ENCODE assay signal across 18 cellular contexts in the genomic region with DNA sequence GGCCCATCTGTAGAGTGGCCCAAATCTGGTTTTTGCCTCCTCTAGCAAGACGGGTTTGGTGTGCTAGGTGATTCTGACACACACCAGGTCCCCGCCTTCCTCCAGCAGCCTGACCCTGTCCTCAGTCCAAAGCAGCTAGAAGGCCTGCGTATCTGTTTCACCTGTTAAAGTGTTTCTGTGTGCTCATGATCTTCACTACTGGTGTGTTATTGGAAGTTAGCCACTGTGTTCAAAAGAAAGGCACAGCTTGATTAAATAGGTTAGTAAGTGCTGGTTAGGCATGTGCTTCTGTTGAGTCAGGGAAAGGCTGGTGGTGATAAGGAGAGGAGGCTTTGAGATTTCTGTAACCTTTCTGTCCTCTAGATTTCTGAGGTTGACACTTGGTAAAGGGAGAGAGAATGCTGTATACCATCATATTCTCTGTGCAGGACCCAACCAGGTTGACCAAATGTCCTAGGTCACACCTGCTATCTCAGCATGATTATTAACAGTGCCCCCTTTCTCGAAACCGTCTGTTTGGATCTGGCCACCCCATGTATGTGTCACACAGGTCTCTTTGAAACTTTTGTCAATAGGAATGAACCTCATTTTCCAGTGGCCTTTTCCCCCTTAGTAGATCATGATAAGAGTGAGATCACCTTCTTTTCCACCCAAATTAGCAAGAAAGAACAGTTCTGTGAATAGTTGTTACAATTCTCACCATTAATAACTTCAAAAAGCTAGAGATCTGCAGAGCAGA. TPM values are rescaled to one million over a fixed set of nuclear protein-coding genes. Genes with fewer than 3 reads are reported as not detected.
A peak's percentile ranks its signal among the peaks of the same experiment; 100 is the strongest.
DNase-seq lines count a peak whose midpoint lies in the region; ATAC-seq and TF ChIP-seq lines count a peak whose summit lies in the region.
"Had no signal": no experiment of that assay in that cellular context is flagged by ENCODE, and none has a peak within 500 bp of the region (broad histone marks: within the 10 kb centered on the region; RNA-seq: fewer than 3 reads in every experiment).

No MANE protein-coding gene starts in this region.

- 87 to 91% methylated on average over 5 of the region's 5 CpGs for WGBS in testis, 2 donors

- DNase-seq in activated T-cell treated with anti-CD3 and anti-CD28 coated beads, Interleukin-2, amount 50 U/mL, for 24 hours, result no peak
- DNase-seq in activated T-cell treated with anti-CD3 and anti-CD28 coated beads, Interleukin-2, amount 50 U/mL, for 72 hours, result no peak
- DNase-seq in activated naive CD8-positive, alpha-beta T cell treated with anti-CD3 and anti-CD28 coated beads for 36 hours, result no peak
- DNase-seq in right atrium auricular region (ENCODE audit: low spot score), result no peak
- DNase-seq in testis, result no peak
- DNase-seq in NCI-H2107 treated with DMSO at 0.1 percent for 48 hours (lab: John Stamatoyannopoulos, UW; ENCODE audit: unreplicated experiment), result no peak
- no peak for DNase-seq in globus pallidus (ENCODE audit: low spot score)
- DNase-seq in T1000 (lab: John Stamatoyannopoulos, UW), result no peak
- DNase-seq: activated CD4-positive, alpha-beta T cell treated with anti-CD3 and anti-CD28 coated beads, Interleukin-2, amount 50 U/mL, for 48 hours; activated T-cell treated with anti-CD3 and anti-CD28 coated beads, Interleukin-2, amount 50 U/mL, for 1 hour; DMS53; esophagus squamous epithelium; naive thymus-derived CD4-positive, alpha-beta T cell; T-cell had no signal

- H3K4me1 ChIP-seq in right atrium auricular region (peaks cover 4 to 85% of the 10 kb centered on the region in 2 donors), testis (peaks cover 53% of the 10 kb centered on the region)

- TF ChIP-seq CTCF in right atrium auricular region (IDR thresholded peaks at IDR 0.05) (no peak), testis (IDR thresholded peaks at IDR 0.05) (no peak)

- peaks cover 87% of the 10 kb centered on the region for H3K4me1 Mint-ChIP-seq in activated T-cell treated with anti-CD3 and anti-CD28 coated beads, Interleukin-2, amount 50 U/mL, for 24 hours (ENCODE audit: low read depth)
- peaks cover 70% of the 10 kb centered on the region for H3K4me1 Mint-ChIP-seq in activated T-cell treated with anti-CD3 and anti-CD28 coated beads, Interleukin-2, amount 50 U/mL, for 72 hours (ENCODE audit: low read depth)
- peaks cover 62% of the 10 kb centered on the region for H3K4me1 Mint-ChIP-seq in activated naive CD8-positive, alpha-beta T cell treated with anti-CD3 and anti-CD28 coated beads for 36 hours

- peaks cover 3% of the 10 kb centered on the region for H3K36me3 Mint-ChIP-seq in activated T-cell treated with anti-CD3 and anti-CD28 coated beads, Interleukin-2, amount 50 U/mL, for 24 hours (ENCODE audit: low read depth)
- no peaks in the 10 kb centered on the region for H3K36me3 Mint-ChIP-seq in activated T-cell treated with anti-CD3 and anti-CD28 coated beads, Interleukin-2, amount 50 U/mL, for 72 hours (ENCODE audit: insufficient read depth in 2 of 2)
- H3K36me3 Mint-ChIP-seq in activated naive CD8-positive, alpha-beta T cell treated with anti-CD3 and anti-CD28 coated beads for 36 hours, result peaks cover 5% of the 10 kb centered on the region
- H3K36me3 Mint-ChIP-seq: activated naive CD4-positive, alpha-beta T cell treated with anti-CD3 and anti-CD28 coated beads, Interleukin-2, amount 50 U/mL, for 72 hours had no signal

- H3K9me3 ChIP-seq in right atrium auricular region, result no peaks in the 10 kb centered on the region
- H3K9me3 ChIP-seq in testis, result no peaks in the 10 kb centered on the region
- H3K9me3 ChIP-seq: esophagus squamous epithelium, tibial artery had no signal

- TF ChIP-seq POLR2A in testis (IDR thresholded peaks at IDR 0.05), result no peak

- H3K9me3 Mint-ChIP-seq in activated T-cell treated with anti-CD3 and anti-CD28 coated beads, Interleukin-2, amount 50 U/mL, for 24 hours, result no peaks in the 10 kb centered on the region
- no peaks in the 10 kb centered on the region for H3K9me3 Mint-ChIP-seq in activated T-cell treated with anti-CD3 and anti-CD28 coated beads, Interleukin-2, amount 50 U/mL, for 72 hours
- H3K9me3 Mint-ChIP-seq in activated naive CD8-positive, alpha-beta T cell treated with anti-CD3 and anti-CD28 coated beads for 36 hours, result no peaks in the 10 kb centered on the region
- H3K9me3 Mint-ChIP-seq: activated naive CD4-positive, alpha-beta T cell treated with anti-CD3 and anti-CD28 coated beads, Interleukin-2, amount 50 U/mL, for 72 hours; naive thymus-derived CD4-positive, alpha-beta T cell; T-cell had no signal

- no peaks in the 10 kb centered on the region for H3K27me3 Mint-ChIP-seq in activated T-cell treated with anti-CD3 and anti-CD28 coated beads, Interleukin-2, amount 50 U/mL, for 24 hours
- no peaks in the 10 kb centered on the region for H3K27me3 Mint-ChIP-seq in activated T-cell treated with anti-CD3 and anti-CD28 coated beads, Interleukin-2, amount 50 U/mL, for 72 hours (ENCODE audit: low read depth)
- no peaks in the 10 kb centered on the region for H3K27me3 Mint-ChIP-seq in activated naive CD8-positive, alpha-beta T cell treated with anti-CD3 and anti-CD28 coated beads for 36 hours
- H3K27me3 Mint-ChIP-seq: naive thymus-derived CD4-positive, alpha-beta T cell; T-cell had no signal

- no peak overlapping the region for H3K4me3 Mint-ChIP-seq in activated T-cell treated with anti-CD3 and anti-CD28 coated beads, Interleukin-2, amount 50 U/mL, for 24 hours
- H3K4me3 Mint-ChIP-seq in activated T-cell treated with anti-CD3 and anti-CD28 coated beads, Interleukin-2, amount 50 U/mL, for 72 hours, result peak overlapping the region in 1 of 2 donors; percentile 36
- H3K4me3 Mint-ChIP-seq in activated naive CD8-positive, alpha-beta T cell treated with anti-CD3 and anti-CD28 coated beads for 36 hours, result no peak overlapping the region
- H3K4me3 Mint-ChIP-seq: naive thymus-derived CD4-positive, alpha-beta T cell; T-cell had no signal

- no peaks in the 10 kb centered on the region for H3K27me3 ChIP-seq in right atrium auricular region
- no peaks in the 10 kb centered on the region for H3K27me3 ChIP-seq in testis
- H3K27me3 ChIP-seq: esophagus squamous epithelium, tibial artery had no signal

- H3K27ac ChIP-seq in right atrium auricular region, result peak overlapping the region; percentile 58 to 77
- H3K27ac ChIP-seq in testis, result peak overlapping the region; percentile 0 to 27
- H3K27ac ChIP-seq: RWPE1, tibial artery, VCaP had no signal

- peak overlapping the region; percentile 22 for H3K27ac Mint-ChIP-seq in activated T-cell treated with anti-CD3 and anti-CD28 coated beads, Interleukin-2, amount 50 U/mL, for 24 hours
- no peak overlapping the region for H3K27ac Mint-ChIP-seq in activated T-cell treated with anti-CD3 and anti-CD28 coated beads, Interleukin-2, amount 50 U/mL, for 72 hours
- peak overlapping the region; percentile 14 for H3K27ac Mint-ChIP-seq in activated naive CD8-positive, alpha-beta T cell treated with anti-CD3 and anti-CD28 coated beads for 36 hours
- H3K27ac Mint-ChIP-seq: activated naive CD4-positive, alpha-beta T cell treated with anti-CD3 and anti-CD28 coated beads, Interleukin-2, amount 50 U/mL, for 72 hours; naive thymus-derived CD4-positive, alpha-beta T cell had no signal

- no peak overlapping the region for H3K4me3 ChIP-seq in right atrium auricular region
- H3K4me3 ChIP-seq in testis, result no peak overlapping the region
- H3K4me3 ChIP-seq: esophagus squamous epithelium, tibial artery had no signal

- no peak for ATAC-seq in activated T-cell treated with anti-CD3 and anti-CD28 coated beads, Interleukin-2, amount 50 U/mL, for 72 hours (replicated peaks in 1 of 2)
- ATAC-seq: activated naive CD4-positive, alpha-beta T cell treated with anti-CD3 and anti-CD28 coated beads, Interleukin-2, amount 50 U/mL, for 72 hours; naive thymus-derived CD4-positive, alpha-beta T cell; T-cell had no signal

- no peaks in the 10 kb centered on the region for H3K36me3 ChIP-seq in right atrium auricular region
- no peaks in the 10 kb centered on the region for H3K36me3 ChIP-seq in testis (ENCODE audit: low read depth, missing control alignments)
- H3K36me3 ChIP-seq: esophagus squamous epithelium, tibial artery had no signal

- intact Hi-C loops in testis (cut with DNase I; ENCODE audit: low total_unique reads), result no loop called here

RNA-seq across cellular contexts. Expression of gene ARHGAP26, which starts 58.8 kb away (rescaled TPM):
- 10 to 100 TPM; 24.0 to 24.3 TPM for total RNA-seq in activated T-cell treated with anti-CD3 and anti-CD28 coated beads, Interleukin-2, amount 50 U/mL, for 72 hours
- total RNA-seq in activated naive CD8-positive, alpha-beta T cell treated with anti-CD3 and anti-CD28 coated beads for 36 hours, result 10 to 100 TPM; 10.2 to 11.0 TPM
- total RNA-seq in right atrium auricular region, result 10 to 100 TPM; 29.8 to 31.6 TPM
- total RNA-seq in testis, result 10 to 100 TPM; 95.7 to 98.7 TPM
- polyA plus RNA-seq in testis (ENCODE audit: insufficient read depth, low read depth, low replicate concordance), result 33.8 TPM
